Comparison of ENCODE assay signal across 35 cellular contexts in genomic region chr17:156946-157345, GRCh38. TPM values are rescaled to one million over a fixed set of nuclear protein-coding genes. Genes with fewer than 3 reads are reported as not detected.
"Had no signal": no experiment of that assay in that cellular context is flagged by ENCODE, and none has a peak within 500 bp of the region (broad histone marks: within the 10 kb centered on the region; RNA-seq: fewer than 3 reads in every experiment).

No MANE protein-coding gene starts in this region.

- H3K27ac ChIP-seq: Peyer's patch, VCaP had no signal

- H3K9me3 ChIP-seq: adrenal gland, Peyer's patch had no signal

- ATAC-seq: activated naive CD4-positive, alpha-beta T cell treated with anti-CD3 and anti-CD28 coated beads, Interleukin-2, amount 50 U/mL, for 72 hours; activated T-cell treated with anti-CD3 and anti-CD28 coated beads, Interleukin-2, amount 50 U/mL, for 4 hours; PC-3 had no signal

- H3K4me3 ChIP-seq: adrenal gland, Peyer's patch had no signal

- H3K4me3 Mint-ChIP-seq: activated B cell treated with CpG ODN at 0.5 μM for 24 hours; activated CD4-positive, alpha-beta memory T cell treated with anti-CD3 and anti-CD28 coated beads for 36 hours; activated naive CD4-positive, alpha-beta T cell treated with anti-CD3 and anti-CD28 coated beads for 36 hours; activated T-cell treated with anti-CD3 and anti-CD28 coated beads, Interleukin-2, amount 50 U/mL, for 4 hours; activated T-helper 1 cell treated with anti-CD3 and anti-CD28 coated beads, Interleukin-12 subunit alpha, Interleukin-12 subunit beta, Interleukin-2, Interleukin-4 antibody, amounts not matched to agents 30 ng/mL and 10 ng/mL and 1 ng/mL, durations not matched to agents 14 hours and 24 hours and 36 hours; brain had no signal

- H3K27ac Mint-ChIP-seq: activated B cell treated with CpG ODN at 0.5 μM for 24 hours; activated CD4-positive, alpha-beta memory T cell treated with anti-CD3 and anti-CD28 coated beads for 36 hours; activated naive CD4-positive, alpha-beta T cell treated with anti-CD3 and anti-CD28 coated beads for 36 hours; activated T-helper 1 cell treated with anti-CD3 and anti-CD28 coated beads, Interleukin-12 subunit alpha, Interleukin-12 subunit beta, Interleukin-2, Interleukin-4 antibody, amounts not matched to agents 30 ng/mL and 10 ng/mL and 1 ng/mL, durations not matched to agents 14 hours and 24 hours and 36 hours had no signal

- H3K36me3 ChIP-seq: adrenal gland, Peyer's patch had no signal

- H3K4me1 ChIP-seq: adrenal gland, Peyer's patch had no signal

- H3K4me1 Mint-ChIP-seq: activated B cell treated with CpG ODN at 0.5 μM for 24 hours, brain had no signal

- H3K36me3 Mint-ChIP-seq: activated CD4-positive, alpha-beta memory T cell treated with anti-CD3 and anti-CD28 coated beads for 36 hours; activated naive CD4-positive, alpha-beta T cell treated with anti-CD3 and anti-CD28 coated beads, Interleukin-2, amount 50 U/mL, for 72 hours had no signal

- DNase-seq: activated B cell treated with CpG ODN at 0.5 μM for 24 hours; activated CD4-positive, alpha-beta memory T cell treated with anti-CD3 and anti-CD28 coated beads for 36 hours; activated CD4-positive, alpha-beta T cell treated with anti-CD3 and anti-CD28 coated beads for 4 hours; activated CD4-positive, alpha-beta T cell treated with anti-CD3 and anti-CD28 coated beads, Interleukin-2, amount 50 U/mL, for 1 hour; activated CD4-positive, CD25-positive, alpha-beta regulatory T cell treated with anti-CD3 and anti-CD28 coated beads, Interleukin-2, amount 50 U/mL, for 72 hours; activated CD8-positive, alpha-beta memory T cell treated with anti-CD3 and anti-CD28 coated beads, Interleukin-2, amount 50 U/mL, for 4 hours; activated gamma-delta T cell treated with Interleukin-2 at 50 U/mL for 16 hours; activated naive CD4-positive, alpha-beta T cell treated with anti-CD3 and anti-CD28 coated beads for 36 hours; activated T-cell treated with anti-CD3 and anti-CD28 coated beads for 4 hours; activated T-cell treated with anti-CD3 and anti-CD28 coated beads, Interleukin-2, amount 50 U/mL, for 4 hours; Karpas-422; KBM-7; NCI-H1105 treated with DMSO at 0.1 percent for 48 hours; NCI-H1436; NCI-H1694; NCI-H2029; NCI-H345; NCI-H510A; NCI-H526; NCI-H748 treated with DMSO at 0.1 percent for 48 hours; NK-92 treated with Interleukin-12 subunit alpha and Interleukin-12 subunit beta, amount 100 ng/mL, for 24 hours; PC-3; Peyer's patch; RPMI8226; SW 1271; T-helper 1 cell; T-helper 2 cell; T-helper 9 cell had no signal

- H3K9me3 Mint-ChIP-seq: activated B cell treated with CpG ODN at 0.5 μM for 24 hours; activated CD4-positive, alpha-beta memory T cell treated with anti-CD3 and anti-CD28 coated beads for 36 hours; activated naive CD4-positive, alpha-beta T cell treated with anti-CD3 and anti-CD28 coated beads for 36 hours; activated naive CD4-positive, alpha-beta T cell treated with anti-CD3 and anti-CD28 coated beads, Interleukin-2, amount 50 U/mL, for 72 hours; activated T-cell treated with anti-CD3 and anti-CD28 coated beads, Interleukin-2, amount 50 U/mL, for 4 hours; activated T-helper 1 cell treated with anti-CD3 and anti-CD28 coated beads, Interleukin-12 subunit alpha, Interleukin-12 subunit beta, Interleukin-2, Interleukin-4 antibody, amounts not matched to agents 30 ng/mL and 10 ng/mL and 1 ng/mL, durations not matched to agents 14 hours and 24 hours and 36 hours had no signal

- H3K27me3 ChIP-seq: adrenal gland, Peyer's patch had no signal

- H3K27me3 Mint-ChIP-seq: activated CD4-positive, alpha-beta memory T cell treated with anti-CD3 and anti-CD28 coated beads for 36 hours had no signal

RNA-seq across cellular contexts. Expression of gene SCGB1C2, which starts 19.6 kb away (rescaled TPM):
- total RNA-seq: activated B cell treated with CpG ODN at 0.5 μM for 24 hours; activated CD4-positive, alpha-beta memory T cell treated with anti-CD3 and anti-CD28 coated beads for 36 hours; activated naive CD4-positive, alpha-beta T cell treated with anti-CD3 and anti-CD28 coated beads for 36 hours; activated naive CD4-positive, alpha-beta T cell treated with anti-CD3 and anti-CD28 coated beads, Interleukin-2, amount 50 U/mL, for 72 hours; activated T-cell treated with anti-CD3 and anti-CD28 coated beads, Interleukin-2, amount 50 U/mL, for 4 hours; activated T-helper 1 cell treated with anti-CD3 and anti-CD28 coated beads, Interleukin-12 subunit alpha, Interleukin-12 subunit beta, Interleukin-2, Interleukin-4 antibody, amounts not matched to agents 30 ng/mL and 10 ng/mL and 1 ng/mL, durations not matched to agents 14 hours and 24 hours and 36 hours; adrenal gland; bronchial epithelial cell; MCF 10A; PC-3; Peyer's patch had no signal
- polyA plus RNA-seq: adrenal gland had no signal

RNA-seq across cellular contexts. Expression of gene DOC2B, which starts 24.5 kb away (rescaled TPM):
- total RNA-seq: activated B cell treated with CpG ODN at 0.5 μM for 24 hours, MCF 10A had no signal
